In genomic region chr2:190336420-190336819, GRCh38 we compare ENCODE assay signal across 35 cellular contexts.
"Had no signal": no experiment of that assay in that cellular context is flagged by ENCODE, and none has a peak within 500 bp of the region (broad histone marks: within the 10 kb centered on the region; RNA-seq: fewer than 3 reads in every experiment).

No MANE protein-coding gene starts in this region.

- H3K4me3 ChIP-seq: MG63 had no signal

- H3K27me3 ChIP-seq: MG63 had no signal

- DNase-seq: MG63, MM.1S, MV-4-11, NCI-H1048, NCI-H1092, NCI-H1092 treated with DMSO at 0.1 percent for 48 hours, NCI-H1105, NCI-H1105 treated with DMSO at 0.1 percent for 48 hours, NCI-H1417, NCI-H1417 treated with DMSO at 0.1 percent for 48 hours, NCI-H1436, NCI-H1436 treated with DMSO at 0.1 percent for 48 hours, NCI-H146, NCI-H1694, NCI-H1694 treated with DMSO at 0.1 percent for 48 hours, NCI-H187, NCI-H187 treated with DMSO at 0.1 percent for 48 hours, NCI-H1930, NCI-H2029, NCI-H2029 treated with DMSO at 0.1 percent for 48 hours, NCI-H2081, NCI-H2081 treated with DMSO at 0.1 percent for 48 hours, NCI-H2107, NCI-H2171, NCI-H2171 treated with DMSO at 0.1 percent for 48 hours, NCI-H2227 treated with DMSO at 0.1 percent for 48 hours, NCI-H226, NCI-H345, NCI-H446, NCI-H446 treated with DMSO at 0.1 percent for 48 hours, NCI-H510A, NCI-H510A treated with DMSO at 0.1 percent for 48 hours, NCI-H524, NCI-H524 treated with DMSO at 0.1 percent for 48 hours, NCI-H526 had no signal

- H3K36me3 ChIP-seq: MG63 had no signal

- H3K9me3 ChIP-seq: MG63 had no signal
